In genomic region chr5:71587709-71588532, GRCh38 we compare ENCODE assay signal across 8 cellular contexts.
A peak's percentile ranks its signal among the peaks of the same experiment; 100 is the strongest.
DNase-seq lines count a peak whose midpoint lies in the region; ATAC-seq and TF ChIP-seq lines count a peak whose summit lies in the region.

No MANE protein-coding gene starts in this region.

- H3K9ac ChIP-seq in endocrine pancreas (ENCODE audit: control insufficient read depth, insufficient read depth, low read length): peak overlapping the region; percentile 45

- H3K9me3 ChIP-seq in RWPE2 (ENCODE audit: severe bottlenecking) (no peaks in the 10 kb centered on the region), endocrine pancreas (ENCODE audit: control insufficient read depth, low read length) (no peaks in the 10 kb centered on the region)

- peak overlapping the region; percentile 47 for H3K27ac Mint-ChIP-seq in nephron progenitor cell

- ATAC-seq in HG02588 (IDR thresholded peaks at IDR 0.05; ENCODE audit: unreplicated experiment) (peak; percentile 7), RWPE2 (ENCODE audit: low read depth) (peak; percentile 2; the same call in 2 of the 3 replicates)

- H3K36me3 ChIP-seq in RWPE2 (ENCODE audit: low read depth) (no peaks in the 10 kb centered on the region), endocrine pancreas (ENCODE audit: control insufficient read depth, insufficient read depth, low read length) (no peaks in the 10 kb centered on the region)

- H3K4me1 Mint-ChIP-seq in nephron progenitor cell: peaks cover 30% of the 10 kb centered on the region

- no peaks in the 10 kb centered on the region for H3K27me3 ChIP-seq in RWPE2 (ENCODE audit: insufficient read depth, poor library complexity, severe bottlenecking)
- no peaks in the 10 kb centered on the region for H3K27me3 ChIP-seq in endocrine pancreas (ENCODE audit: control insufficient read depth, insufficient read depth, low read length)

- H3K4me3 ChIP-seq in RWPE2 (ENCODE audit: severe bottlenecking): peak overlapping the region; percentile 70
- peak overlapping the region; percentile 67 for H3K4me3 ChIP-seq in endocrine pancreas (ENCODE audit: control insufficient read depth, insufficient read depth, low read length)

- H3K4me3 Mint-ChIP-seq in nephron progenitor cell: peak overlapping the region; percentile 91

- H3K36me3 Mint-ChIP-seq in nephron progenitor cell (ENCODE audit: low read depth): peaks cover 28% of the 10 kb centered on the region

- peak overlapping the region; percentile 27 for H3K27ac ChIP-seq in RWPE2 (ENCODE audit: poor library complexity, severe bottlenecking)

- H3K27me3 Mint-ChIP-seq in nephron progenitor cell (ENCODE audit: low read depth, poor library complexity): peaks cover 2% of the 10 kb centered on the region

- DNase-seq in DMS 273 (lab: John Stamatoyannopoulos, UW; ENCODE audit: unreplicated experiment): peak; percentile 65
- no peak for DNase-seq in DMS 273 treated with DMSO at 0.1 percent for 48 hours (lab: John Stamatoyannopoulos, UW)
- DNase-seq in RWPE2 (ENCODE audit: low spot score): no peak
- DNase-seq in nephron progenitor cell: no peak
- no peak for DNase-seq in LoVo (ENCODE audit: low spot score)
- no peak for DNase-seq in OCI-M2 (lab: John Stamatoyannopoulos, UW; ENCODE audit: unreplicated experiment)

- peaks cover 4% of the 10 kb centered on the region for H3K9me3 Mint-ChIP-seq in nephron progenitor cell

- H3K4me1 ChIP-seq in RWPE2 (ENCODE audit: insufficient read depth, poor library complexity, severe bottlenecking): no peaks in the 10 kb centered on the region
- H3K4me1 ChIP-seq in endocrine pancreas (ENCODE audit: control insufficient read depth, insufficient read depth, low read length): peaks cover 12% of the 10 kb centered on the region

- TF ChIP-seq CTCF in RWPE2 (IDR thresholded peaks at IDR 0.05; ENCODE audit: poor library complexity, severe bottlenecking): no peak
- TF ChIP-seq CTCF in nephron progenitor cell (IDR thresholded peaks at IDR 0.05): no peak
